In the genomic region with DNA sequence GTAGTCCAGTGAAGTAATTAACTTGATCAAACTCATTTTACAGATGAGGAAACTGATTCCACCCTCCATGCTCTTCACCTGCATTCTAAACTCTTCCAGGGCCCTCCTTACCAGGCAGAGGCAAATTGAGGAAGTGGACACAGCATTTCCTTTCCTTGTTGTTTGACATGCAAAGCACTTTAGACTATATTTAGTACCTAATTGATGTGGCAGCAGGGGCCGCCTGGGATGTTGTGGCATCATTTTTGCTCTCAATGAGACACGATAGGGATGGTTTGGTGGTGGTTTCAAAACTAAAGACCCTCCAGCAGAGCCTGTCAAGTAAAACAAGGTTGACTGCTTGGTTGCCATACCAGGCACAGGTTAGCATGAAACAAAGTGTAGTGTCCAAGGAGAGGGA, we compare ENCODE assay signal across 14 cellular contexts. TPM values are rescaled to one million over a fixed set of nuclear protein-coding genes. Genes with fewer than 3 reads are reported as not detected.
DNase-seq lines count a peak whose midpoint lies in the region; ATAC-seq and TF ChIP-seq lines count a peak whose summit lies in the region.
"Had no signal": no experiment of that assay in that cellular context is flagged by ENCODE, and none has a peak within 500 bp of the region (broad histone marks: within the 10 kb centered on the region; RNA-seq: fewer than 3 reads in every experiment).

No MANE protein-coding gene starts in this region.

- peaks cover 5% of the 10 kb centered on the region for H3K36me3 Mint-ChIP-seq in activated CD8-positive, alpha-beta T cell treated with anti-CD3 and anti-CD28 coated beads, Interleukin-2, amount 10 ng/mL, durations not matched to agents 7 days and 5 days (ENCODE audit: low read depth)

- no peaks in the 10 kb centered on the region for H3K27me3 Mint-ChIP-seq in activated CD8-positive, alpha-beta T cell treated with anti-CD3 and anti-CD28 coated beads, Interleukin-2, amount 10 ng/mL, durations not matched to agents 7 days and 5 days (ENCODE audit: low read depth)
- H3K27me3 Mint-ChIP-seq: CD8-positive, alpha-beta memory T cell; central memory CD8-positive, alpha-beta T cell had no signal

- intact Hi-C loops in head of caudate nucleus (cut with DNase I): no loop called here

- peak overlapping the region; percentile 3 for H3K27ac Mint-ChIP-seq in activated CD8-positive, alpha-beta T cell treated with anti-CD3 and anti-CD28 coated beads, Interleukin-2, amount 10 ng/mL, durations not matched to agents 7 days and 5 days
- H3K27ac Mint-ChIP-seq: mesothelial cell of epicardium had no signal

- peak; percentile 30 for DNase-seq in DMS153 treated with DMSO at 0.1 percent for 48 hours (lab: John Stamatoyannopoulos, UW; ENCODE audit: unreplicated experiment)
- peak; percentile 85 for DNase-seq in MV-4-11 (lab: John Stamatoyannopoulos, UW)
- peak; percentile 33 for DNase-seq in activated CD8-positive, alpha-beta T cell treated with anti-CD3 and anti-CD28 coated beads, Interleukin-2, amount 10 ng/mL, durations not matched to agents 7 days and 5 days
- DNase-seq in iPS-NIHi11 (ENCODE audit: low spot score): no peak
- no peak for DNase-seq in head of caudate nucleus
- DNase-seq: activated CD8-positive, alpha-beta memory T cell treated with anti-CD3 and anti-CD28 coated beads, Interleukin-2, amount 50 U/mL, for 4 hours; CD8-positive, alpha-beta memory T cell; foreskin melanocyte; SJCRH30 had no signal

- peaks cover 23% of the 10 kb centered on the region for H3K4me1 Mint-ChIP-seq in activated CD8-positive, alpha-beta T cell treated with anti-CD3 and anti-CD28 coated beads, Interleukin-2, amount 10 ng/mL, durations not matched to agents 7 days and 5 days (ENCODE audit: low read depth)

- POLR2A ChIA-PET in activated CD8-positive, alpha-beta T cell treated with anti-CD3 and anti-CD28 coated beads, Interleukin-2, amount 10 ng/mL, durations not matched to agents 7 days and 5 days (lab: Charles Lee): no interaction called here

- H3K9me3 Mint-ChIP-seq in activated CD8-positive, alpha-beta T cell treated with anti-CD3 and anti-CD28 coated beads, Interleukin-2, amount 10 ng/mL, durations not matched to agents 7 days and 5 days (ENCODE audit: insufficient read depth): no peaks in the 10 kb centered on the region
- H3K9me3 Mint-ChIP-seq: CD8-positive, alpha-beta memory T cell; central memory CD8-positive, alpha-beta T cell; mesothelial cell of epicardium had no signal

- ATAC-seq in activated CD8-positive, alpha-beta T cell treated with anti-CD3 and anti-CD28 coated beads, Interleukin-2, amount 10 ng/mL, durations not matched to agents 7 days and 5 days: peak; percentile 19
- ATAC-seq in SK-N-SH treated with all-trans-retinoic acid at 6 μM for 48 hours (no peak), HG02840 (IDR thresholded peaks at IDR 0.05; ENCODE audit: low FRiP score, unreplicated experiment) (no peak)

- H3K4me3 Mint-ChIP-seq in activated CD8-positive, alpha-beta T cell treated with anti-CD3 and anti-CD28 coated beads, Interleukin-2, amount 10 ng/mL, durations not matched to agents 7 days and 5 days: peak overlapping the region; percentile 24
- H3K4me3 Mint-ChIP-seq: CD8-positive, alpha-beta memory T cell; central memory CD8-positive, alpha-beta T cell; mesothelial cell of epicardium had no signal

- TF ChIP-seq POLR2A in GM19099 (IDR thresholded peaks at IDR 0.05; ENCODE audit: extremely low read depth, insufficient read length, low read depth): peak; percentile 56

- CTCF ChIA-PET in activated CD8-positive, alpha-beta T cell treated with anti-CD3 and anti-CD28 coated beads, Interleukin-2, amount 10 ng/mL, durations not matched to agents 7 days and 5 days (lab: Charles Lee): no interaction called here

TF ChIP-seq in SK-N-SH treated with all-trans-retinoic acid at 6 μM for 48 hours, 23 proteins besides CTCF, POLR2A, EP300 and RAD21:
- no peak for TF ChIP-seq ZFP30 (CRISPR knock-in tag; IDR thresholded peaks at IDR 0.05)
- no peak for TF ChIP-seq SNAI2 (CRISPR knock-in tag; IDR thresholded peaks at IDR 0.05)
TF ChIP-seq in SK-N-SH treated with all-trans-retinoic acid at 6 μM for 48 hours: peak in this region for 0.

RNA-seq across cellular contexts. Expression of gene SIPA1L3, which starts 7.9 kb away (rescaled TPM):
- 10 to 100 TPM; 18.3 to 20.2 TPM for total RNA-seq in activated CD8-positive, alpha-beta T cell treated with anti-CD3 and anti-CD28 coated beads, Interleukin-2, amount 10 ng/mL, durations not matched to agents 7 days and 5 days

RNA-seq across cellular contexts. Expression of gene WDR87, which starts 8.5 kb away (rescaled TPM):
- total RNA-seq in activated CD8-positive, alpha-beta T cell treated with anti-CD3 and anti-CD28 coated beads, Interleukin-2, amount 10 ng/mL, durations not matched to agents 7 days and 5 days: not detected
- total RNA-seq: CD8-positive, alpha-beta memory T cell; mesothelial cell of epicardium; SJCRH30 had no signal

Comparison
In these comparisons a context has a peak if more than half of its experiments do, and no peak if none do; other contexts are left out.
1. DNase-seq: peak in DMS153 treated with DMSO at 0.1 percent for 48 hours (single experiment), MV-4-11 (single experiment) and activated CD8-positive, alpha-beta T cell treated with anti-CD3 and anti-CD28 coated beads, Interleukin-2, amount 10 ng/mL, durations not matched to agents 7 days and 5 days (single experiment); none in iPS-NIHi11 (single experiment) and head of caudate nucleus (0 of 42).